Comparison of ENCODE assay signal across 15 cellular contexts in the genomic region with DNA sequence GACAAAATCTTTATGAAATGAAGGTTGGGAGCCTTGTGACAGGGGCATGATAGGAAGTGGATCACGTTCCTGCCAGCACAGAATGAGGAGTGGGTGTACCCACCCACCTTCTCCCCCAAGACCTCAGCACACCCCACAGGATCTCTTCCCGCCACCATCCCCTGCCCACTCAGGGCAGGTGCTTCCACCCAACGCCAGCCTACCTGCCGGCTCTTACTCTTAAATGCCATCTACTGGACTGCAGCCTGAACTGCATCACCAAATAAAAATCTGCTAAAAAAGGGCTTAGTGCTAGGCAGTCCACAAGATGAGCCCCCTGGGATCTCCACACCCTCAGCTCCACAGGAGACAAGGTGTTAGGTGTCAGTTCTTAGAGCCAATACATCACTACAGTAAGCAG. TPM values are rescaled to one million over a fixed set of nuclear protein-coding genes. Genes with fewer than 3 reads are reported as not detected.
DNase-seq lines count a peak whose midpoint lies in the region; ATAC-seq, FAIRE-seq and TF ChIP-seq lines count a peak whose summit lies in the region.
"Had no signal": no experiment of that assay in that cellular context is flagged by ENCODE, and none has a peak within 500 bp of the region (broad histone marks: within the 10 kb centered on the region; RNA-seq: fewer than 3 reads in every experiment).

No MANE protein-coding gene starts in this region.

- peak in 1 of 2 experiments; percentile 6 for DNase-seq in Caco-2
- peak; percentile 52 for DNase-seq in H9
- DNase-seq in keratinocyte (ENCODE audit: low read depth, low spot score), result no peak
- DNase-seq in NCI-H446 treated with DMSO at 0.1 percent for 48 hours (lab: John Stamatoyannopoulos, UW), result no peak
- DNase-seq in immature natural killer cell, result no peak
- DNase-seq in SKM-1 (lab: John Stamatoyannopoulos, UW; ENCODE audit: unreplicated experiment), result no peak
- DNase-seq: activated CD4-positive, CD25-positive, alpha-beta regulatory T cell; activated gamma-delta T cell treated with Interleukin-2 at 50 U/mL for 16 hours; mesenchymal stem cell; Right ventricle myocardium superior had no signal

- no peaks in the 10 kb centered on the region for H3K79me1 ChIP-seq in H9 (ENCODE audit: insufficient read depth, low read depth, low read length, poor library complexity, severe bottlenecking)

- H3K9ac ChIP-seq in H9 (ENCODE audit: extremely low read depth, insufficient read length, low read length), result no peak overlapping the region
- no peak overlapping the region for H3K9ac ChIP-seq in keratinocyte (ENCODE audit: control insufficient read depth, extremely low read depth, insufficient read depth, low read length)

- H3K27me3 ChIP-seq in Caco-2 (replicated peaks; ENCODE audit: control insufficient read depth, insufficient read depth, low read length) (no peaks in the 10 kb centered on the region), H9 (ENCODE audit: insufficient read depth, low read length) (no peaks in the 10 kb centered on the region), keratinocyte (ENCODE audit: control insufficient read depth, extremely low read depth, insufficient read depth, low read length) (no peaks in the 10 kb centered on the region)
- H3K27me3 ChIP-seq: right atrium auricular region had no signal

- no peaks in the 10 kb centered on the region for H3K79me2 ChIP-seq in H9 (ENCODE audit: insufficient read depth, low read length)
- no peaks in the 10 kb centered on the region for H3K79me2 ChIP-seq in keratinocyte (ENCODE audit: control insufficient read depth, insufficient read depth, low read length)

- H3K4me1 Mint-ChIP-seq in Caco-2 (ENCODE audit: low read depth, unreplicated experiment) (no peaks in the 10 kb centered on the region), H9 (no peaks in the 10 kb centered on the region), immature natural killer cell (peaks cover 41 to 65% of the 10 kb centered on the region in 2 donors)

- H2AK5ac ChIP-seq in H9 (ENCODE audit: insufficient read length, low read length), result no peak overlapping the region

- no peak overlapping the region for H4K91ac ChIP-seq in H9 (ENCODE audit: insufficient read length, low read depth, low read length)

- H3K4me3 ChIP-seq in Caco-2 (ENCODE audit: low read depth, low read length) (no peak overlapping the region), WI38 (ENCODE audit: low read depth, low read length) (no peak overlapping the region), keratinocyte (ENCODE audit: control insufficient read depth in 2 of 3, extremely low read depth in 1 of 3, insufficient read depth in 2 of 3, low read depth in 1 of 3, low read length in 3 of 3) (no peak overlapping the region)
- H3K4me3 ChIP-seq: right atrium auricular region, thoracic aorta had no signal

- no peak overlapping the region for H3K14ac ChIP-seq in H9 (ENCODE audit: insufficient read depth, low read length)

- intact Hi-C loops in Caco-2 (cut with micrococcal nuclease; ENCODE audit: unreplicated experiment), result no loop called here

- no peaks in the 10 kb centered on the region for H3K9me1 ChIP-seq in keratinocyte (ENCODE audit: control insufficient read depth, extremely low read depth, insufficient read depth, low read length)

- no peak for ATAC-seq in GM18502 (IDR thresholded peaks at IDR 0.05; ENCODE audit: poor library complexity, unreplicated experiment)

- H4K20me1 ChIP-seq in H9 (ENCODE audit: control insufficient read depth, insufficient read depth, insufficient read length) (no peaks in the 10 kb centered on the region), keratinocyte (ENCODE audit: control insufficient read depth, extremely low read depth, insufficient read depth, low read length) (peaks cover 4% of the 10 kb centered on the region)

- H3K9me3 ChIP-seq in Caco-2, result peaks cover 3% of the 10 kb centered on the region; the same call in 1 of the 2 replicates
- H3K9me3 ChIP-seq in H9 (ENCODE audit: control insufficient read depth, low read depth, low read length), result no peaks in the 10 kb centered on the region
- H3K9me3 ChIP-seq in keratinocyte (ENCODE audit: control insufficient read depth, low read depth, low read length), result peaks cover 3% of the 10 kb centered on the region

- H3K4me3 Mint-ChIP-seq in Caco-2 (ENCODE audit: unreplicated experiment) (no peak overlapping the region), H9 (no peak overlapping the region), immature natural killer cell (no peak overlapping the region)

- H2BK5ac ChIP-seq in H9 (ENCODE audit: insufficient read length, low read length), result no peak overlapping the region

- CTCF ChIA-PET in Caco-2 (lab: Charles Lee), result no interaction called here

- peaks cover 18% of the 10 kb centered on the region for H3K9me3 Mint-ChIP-seq in Caco-2 (ENCODE audit: unreplicated experiment)
- H3K9me3 Mint-ChIP-seq in H9, result peaks cover 17 to 26% of the 10 kb centered on the region in 2 experiments
- H3K9me3 Mint-ChIP-seq in immature natural killer cell, result peaks cover 8 to 22% (median 12%) of the 10 kb centered on the region in 6 donors

- no peak overlapping the region for H3T11ph ChIP-seq in H9 (ENCODE audit: low read length)

- H3K36me3 Mint-ChIP-seq in Caco-2 (ENCODE audit: insufficient read depth, unreplicated experiment) (peaks cover 5% of the 10 kb centered on the region), H9 (ENCODE audit: insufficient read depth in 1 of 3, low read depth in 3 of 3) (peaks cover 13 to 41% (median 18%) of the 10 kb centered on the region in 3 experiments), immature natural killer cell (peaks cover 32 to 69% (median 50%) of the 10 kb centered on the region in 3 donors)

- no peak for FAIRE-seq in keratinocyte (lab: Jason Lieb, UNC)
- FAIRE-seq: colon had no signal

- BruUV-seq in Caco-2 (replicated peaks; lab: Mats Ljungman, UMichigan), result no TSS peak

- no peak overlapping the region for H2BK15ac ChIP-seq in H9 (ENCODE audit: low read depth, low read length)

- H3K4ac ChIP-seq in H9 (ENCODE audit: low read depth, low read length), result no peak overlapping the region

- no peaks in the 10 kb centered on the region for H3K36me3 ChIP-seq in Caco-2 (ENCODE audit: control insufficient read depth, insufficient read depth, low read length)
- no peaks in the 10 kb centered on the region for H3K36me3 ChIP-seq in keratinocyte (ENCODE audit: control insufficient read depth in 2 of 2, extremely low read depth in 1 of 2, insufficient read depth in 2 of 2, low read length in 2 of 2)
- H3K36me3 ChIP-seq: right atrium auricular region, thoracic aorta had no signal

- H4K8ac ChIP-seq in H9 (replicated peaks; ENCODE audit: insufficient read length, low read depth, low read length), result no peak overlapping the region

- H3K27me3 Mint-ChIP-seq in Caco-2 (ENCODE audit: insufficient read depth, unreplicated experiment) (no peaks in the 10 kb centered on the region), H9 (ENCODE audit: low read depth) (no peaks in the 10 kb centered on the region), immature natural killer cell (ENCODE audit: low read depth in 3 of 3) (no peaks in the 10 kb centered on the region)

- WGBS in H9 (ENCODE audit: extremely low coverage, insufficient read length, low lambda C conversion rate), result no CpG with 5 or more reads among the region's 4 CpGs

- H4K5ac ChIP-seq in H9 (ENCODE audit: insufficient read length, low read depth, low read length), result no peak overlapping the region

- H2AFZ ChIP-seq in H9 (ENCODE audit: low read length), result no peak overlapping the region
- H2AFZ ChIP-seq in keratinocyte (ENCODE audit: control insufficient read depth, low read length), result no peak overlapping the region

- H3K27ac Mint-ChIP-seq in Caco-2 (ENCODE audit: unreplicated experiment) (no peak overlapping the region), H9 (no peak overlapping the region), immature natural killer cell (peak overlapping the region in 1 of 6 donors; percentile 58)

- no peaks in the 10 kb centered on the region for H3K23me2 ChIP-seq in H9 (ENCODE audit: insufficient read length, low read depth, low read length, poor library complexity, severe bottlenecking)

- H3K56ac ChIP-seq in H9 (ENCODE audit: insufficient read length, low read depth, low read length), result no peak overlapping the region

- H3K4me2 ChIP-seq in H9 (ENCODE audit: insufficient read depth, insufficient read length, low read length) (no peak overlapping the region), keratinocyte (ENCODE audit: control insufficient read depth, extremely low read depth, insufficient read depth, low read depth, low read length) (no peak overlapping the region)

- dilution Hi-C loops in keratinocyte (cut with MboI; ENCODE audit: extremely low pct_ligation_motif_present, low sequenced_read_pairs), result no loop called here

- H3K27ac ChIP-seq in H9 (ENCODE audit: insufficient read length, low read depth, low read length) (no peak overlapping the region), keratinocyte (ENCODE audit: control insufficient read depth, insufficient read depth, low read length) (no peak overlapping the region)
- H3K27ac ChIP-seq: right atrium auricular region, thoracic aorta had no signal

- TF ChIP-seq CTCF in Caco-2 (IDR thresholded peaks at IDR 0.05; ENCODE audit: insufficient read depth in 1 of 2, low read depth in 1 of 2, low read length in 1 of 2, severe bottlenecking in 1 of 2, unreplicated experiment in 1 of 2) (peak; percentile 18 to 22), H9 (conservative IDR thresholded peaks at IDR 0.05) (peak; percentile 73), WI38 (IDR thresholded peaks at IDR 0.05; ENCODE audit: low read depth, low read length) (peak; percentile 33; the same call in 1 of the 2 replicates), keratinocyte (optimal IDR thresholded peaks at IDR 0.05 in 1 of 3, IDR thresholded peaks at IDR 0.05 in 1 of 3, conservative IDR thresholded peaks at IDR 0.05 in 1 of 3; ENCODE audit: extremely low read depth in 1 of 3, insufficient read depth in 2 of 3, low read length in 3 of 3) (peak; percentile 36 to 47 (median 45))

- no peak overlapping the region for H2BK120ac ChIP-seq in H9 (ENCODE audit: low read depth, low read length, poor library complexity, severe bottlenecking)

- H3K23ac ChIP-seq in H9 (ENCODE audit: insufficient read length, low read depth, low read length), result no peak overlapping the region

- H2BK20ac ChIP-seq in H9 (ENCODE audit: low read depth, low read length, poor library complexity, severe bottlenecking), result no peak overlapping the region

- no peak overlapping the region for H3K18ac ChIP-seq in H9 (ENCODE audit: insufficient read length, low read depth, low read length)

- POLR2A ChIA-PET in Caco-2 (lab: Charles Lee), result no interaction called here

- H2BK12ac ChIP-seq in H9 (ENCODE audit: insufficient read length, low read depth, low read length), result no peak overlapping the region

- H3K4me1 ChIP-seq in Caco-2 (peaks cover 9% of the 10 kb centered on the region; the same call in 1 of the 2 replicates), H9 (ENCODE audit: insufficient read depth, low read length) (no peaks in the 10 kb centered on the region), keratinocyte (ENCODE audit: control insufficient read depth, extremely low read depth, insufficient read depth, low read length) (peaks cover 8% of the 10 kb centered on the region)
- H3K4me1 ChIP-seq: right atrium auricular region had no signal

RNA-seq across cellular contexts. Expression of gene DTNBP1, which starts 20.6 kb away (rescaled TPM):
- total RNA-seq in Caco-2 (2022), result 19.9 and 20.7 TPM in 2 replicates
- 12.9 and 13.2 TPM in 2 replicates for total RNA-seq in H9 (2021)
- polyA plus RNA-seq in keratinocyte, result 11.2 to 17.9 TPM (median 11.5 TPM) in 3 replicates
- polyA plus RNA-seq in keratinocyte (2011; ENCODE audit: low read depth), result 18.8 TPM
- polyA plus RNA-seq in keratinocyte (2011; cell fraction: cytosol; rRNA removed), result 11.6 and 14.4 TPM in 2 replicates
- polyA plus RNA-seq in keratinocyte (2011; cell fraction: nucleus; rRNA removed), result 14.8 and 17.4 TPM in 2 replicates
- polyA plus RNA-seq in keratinocyte (2012; ENCODE audit: low replicate concordance), result 8.9 and 12.4 TPM in 2 replicates
- polyA minus RNA-seq in keratinocyte, result 10.3 to 13.6 TPM (median 10.9 TPM) in 3 replicates
- 6.7 TPM for polyA minus RNA-seq in keratinocyte (2011; cell fraction: cytosol; rRNA and poly(A)+ RNA removed)
- polyA minus RNA-seq in keratinocyte (2011; cell fraction: nucleus; rRNA and poly(A)+ RNA removed), result 3.2 and 8.8 TPM in 2 replicates
- 100 to 1,000 TPM in 1 of 3 donors, 10 to 100 TPM in 2; 60.3 to 109 (median 86.4) TPM for polyA plus RNA-seq in immature natural killer cell

Comparison
In these comparisons a context has a peak if more than half of its experiments do, and no peak if none do; other contexts are left out.
1. CTCF ChIP-seq: peak in every context shown above with its lines; median percentile 73 in H9; 45 in keratinocyte; 33 in WI38; 20 in Caco-2.